ENCODE assay signal across 8 cellular contexts in the genomic region with DNA sequence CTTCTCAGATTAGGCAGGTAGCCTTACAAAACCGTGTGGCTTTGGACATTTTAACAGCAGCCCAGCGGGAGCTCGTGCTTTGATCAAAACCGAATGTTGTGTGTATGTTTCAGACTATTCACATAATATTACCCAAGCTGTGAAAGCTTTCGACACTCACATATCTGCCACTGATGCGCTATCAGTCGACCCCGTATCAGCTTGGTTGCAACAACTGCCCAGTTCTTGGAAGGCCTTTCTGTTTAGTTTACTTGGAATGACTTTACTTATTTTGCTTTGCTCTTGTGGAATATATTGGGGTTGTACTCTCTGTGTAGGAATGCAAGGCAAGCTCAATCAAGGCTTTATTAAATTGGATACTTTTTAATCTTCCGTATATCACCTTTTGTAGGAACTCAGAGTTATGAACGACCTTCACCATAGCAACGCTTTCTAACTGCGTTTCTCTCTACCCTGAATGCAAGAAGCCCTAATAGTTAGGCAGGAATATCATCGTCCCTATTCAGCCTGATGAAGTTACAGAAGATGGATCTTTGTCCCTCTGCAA.
"Had no signal": no experiment of that assay in that cellular context is flagged by ENCODE, and none has a peak within 500 bp of the region (broad histone marks: within the 10 kb centered on the region; RNA-seq: fewer than 3 reads in every experiment).

No MANE protein-coding gene starts in this region.

- H3K9me3 Mint-ChIP-seq: IgD-negative memory B cell had no signal

- H3K27ac ChIP-seq: HL-60, KMS-11 had no signal

- H3K36me3 Mint-ChIP-seq: IgD-negative memory B cell had no signal

- H3K4me1 Mint-ChIP-seq: IgD-negative memory B cell had no signal

- H3K27ac Mint-ChIP-seq: IgD-negative memory B cell had no signal

- DNase-seq: IMR-90, KBM-7, KG1 had no signal

- ATAC-seq: HepG2 had no signal

- H3K4me3 Mint-ChIP-seq: IgD-negative memory B cell had no signal

- FAIRE-seq: HepG2, HTR-8/SVneo had no signal

- H3K4me2 ChIP-seq: KMS-11 had no signal

- H3K9ac ChIP-seq: KMS-11 had no signal
